In the genomic region with DNA sequence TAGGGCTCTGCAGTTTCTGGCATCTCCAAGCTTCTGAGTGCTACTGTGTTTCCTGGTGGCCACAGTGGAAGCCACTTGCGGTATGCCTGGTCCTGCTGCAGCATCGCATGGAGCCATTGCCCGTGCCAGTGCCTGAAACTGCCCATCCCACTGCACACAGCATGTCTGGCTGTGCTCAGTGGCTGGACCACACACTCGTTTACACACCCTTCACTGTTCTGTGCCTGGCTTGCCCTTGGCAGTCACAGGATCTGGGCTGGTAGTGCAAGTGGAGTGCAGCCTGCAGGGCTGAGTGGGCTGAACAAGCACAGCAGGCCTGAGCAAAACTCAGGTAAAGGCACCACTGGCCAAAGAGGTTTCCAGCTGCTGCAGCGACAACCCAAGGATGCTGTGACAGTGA, we compare ENCODE assay signal across 20 cellular contexts.
DNase-seq lines count a peak whose midpoint lies in the region; ATAC-seq, FAIRE-seq and TF ChIP-seq lines count a peak whose summit lies in the region.
"Had no signal": no experiment of that assay in that cellular context is flagged by ENCODE, and none has a peak within 500 bp of the region (broad histone marks: within the 10 kb centered on the region; RNA-seq: fewer than 3 reads in every experiment).

No MANE protein-coding gene starts in this region.

- POLR2A ChIA-PET in A673 (lab: Charles Lee; ENCODE audit: low non-redundant PET): no interaction called here

- intact Hi-C loops in A673 (cut with micrococcal nuclease; ENCODE audit: unreplicated experiment): no loop called here

- no peak overlapping the region for H3K4me3 ChIP-seq in mesenchymal stem cell (ENCODE audit: insufficient read depth in 1 of 2, low read depth in 1 of 2, low read length in 2 of 2)
- no peak overlapping the region for H3K4me3 ChIP-seq in A673 (ENCODE audit: low read depth, low read length, poor library complexity, severe bottlenecking)
- H3K4me3 ChIP-seq: BLaER1 treated with 17β-estradiol and CSF1 and Interleukin-3, amounts not matched to agents 10 nM and 100 nM had no signal

- peak; percentile 65 for FAIRE-seq in HTR-8/SVneo (lab: Jason Lieb, UNC)
- FAIRE-seq: GM12891, GM18507 had no signal

- H4K8ac ChIP-seq in mesenchymal stem cell (ENCODE audit: low read length): no peak overlapping the region

- H3K79me1 ChIP-seq in mesenchymal stem cell (replicated peaks; ENCODE audit: low read length, poor library complexity, severe bottlenecking): no peaks in the 10 kb centered on the region

- H3K14ac ChIP-seq in mesenchymal stem cell (ENCODE audit: low read length in 2 of 2): peak overlapping the region in 1 of 2 experiments; percentile 12

- H3K27me3 ChIP-seq in mesenchymal stem cell (ENCODE audit: control insufficient read depth in 1 of 2, insufficient read depth in 1 of 2, low read length in 2 of 2): no peaks in the 10 kb centered on the region
- H3K27me3 ChIP-seq in A673 (replicated peaks; ENCODE audit: insufficient read depth, low read depth, low read length, poor library complexity): no peaks in the 10 kb centered on the region
- H3K27me3 ChIP-seq: BE2C; BLaER1 treated with 17β-estradiol and CSF1 and Interleukin-3, amounts not matched to agents 10 nM and 100 nM had no signal

- no peak overlapping the region for H4K91ac ChIP-seq in mesenchymal stem cell (ENCODE audit: low read length)

- no peak for ATAC-seq in GM21786 (IDR thresholded peaks at IDR 0.05; ENCODE audit: unreplicated experiment)

- DNase-seq in HTR-8/SVneo (ENCODE audit: insufficient read length, low spot score) (no peak), NCI-H69 (lab: John Stamatoyannopoulos, UW) (peak; percentile 14), islet precursor cell (peak; percentile 51), mesenchymal stem cell (no peak), A673 (ENCODE audit: low spot score) (no peak)
- DNase-seq: AML-193; BE2C; Calu3; CD4-positive, alpha-beta memory T cell; COR-L47; DMS53; DMS79 treated with DMSO at 0.1 percent for 48 hours; GF-D8; GOT3; H7; HCEC 1CT had no signal

- H2BK5ac ChIP-seq in mesenchymal stem cell (ENCODE audit: low read depth, low read length, poor library complexity, severe bottlenecking): no peak overlapping the region

- 87% methylated on average over 5 of the region's 5 CpGs for WGBS in mesenchymal stem cell

- no peak overlapping the region for H3K4me2 ChIP-seq in mesenchymal stem cell (ENCODE audit: low read length, poor library complexity, severe bottlenecking)
- H3K4me2 ChIP-seq: BLaER1 treated with 17β-estradiol and CSF1 and Interleukin-3, amounts not matched to agents 10 nM and 100 nM had no signal

- H3K9me3 ChIP-seq in mesenchymal stem cell (ENCODE audit: control insufficient read depth, low read length) (no peaks in the 10 kb centered on the region), A673 (ENCODE audit: low read depth, low read length, poor library complexity, severe bottlenecking) (no peaks in the 10 kb centered on the region)
- H3K9me3 ChIP-seq: BE2C; BLaER1 treated with 17β-estradiol and CSF1 and Interleukin-3, amounts not matched to agents 10 nM and 100 nM had no signal

- H3K36me3 ChIP-seq in mesenchymal stem cell (ENCODE audit: control insufficient read depth in 1 of 2, insufficient read depth in 2 of 2, low read depth in 1 of 2, low read length in 2 of 2) (no peaks in the 10 kb centered on the region), A673 (ENCODE audit: insufficient read depth, low read length, poor library complexity, severe bottlenecking) (no peaks in the 10 kb centered on the region)
- H3K36me3 ChIP-seq: BE2C; BLaER1 treated with 17β-estradiol and CSF1 and Interleukin-3, amounts not matched to agents 10 nM and 100 nM had no signal

- H3K27ac ChIP-seq in mesenchymal stem cell (ENCODE audit: low read length, poor library complexity, severe bottlenecking) (no peak overlapping the region), A673 (ENCODE audit: low read depth, low read length, poor library complexity, severe bottlenecking) (no peak overlapping the region)
- H3K27ac ChIP-seq: BLaER1 treated with 17β-estradiol and CSF1 and Interleukin-3, amounts not matched to agents 10 nM and 100 nM had no signal

- peak overlapping the region in 1 of 2 experiments; percentile 31 for H3K18ac ChIP-seq in mesenchymal stem cell (ENCODE audit: low read depth in 1 of 2, low read length in 2 of 2)

- no peak overlapping the region for H2AFZ ChIP-seq in mesenchymal stem cell (ENCODE audit: low read depth, low read length)

- no peak for TF ChIP-seq CTCF in A673 (conservative IDR thresholded peaks at IDR 0.05; ENCODE audit: low read depth, low read length)

- H2BK12ac ChIP-seq in mesenchymal stem cell (ENCODE audit: low read length in 2 of 2): peak overlapping the region in 1 of 2 experiments; percentile 0

- H3K23ac ChIP-seq in mesenchymal stem cell (ENCODE audit: low read length in 2 of 2): no peak overlapping the region

- no TSS peak for BruUV-seq in A673 (replicated peaks; lab: Mats Ljungman, UMichigan)

- no peak overlapping the region for H2AK5ac ChIP-seq in mesenchymal stem cell (ENCODE audit: low read length, severe bottlenecking)

- no peak overlapping the region for H2BK120ac ChIP-seq in mesenchymal stem cell (ENCODE audit: low read depth, low read length)

- CTCF ChIA-PET in A673 (lab: Charles Lee): no interaction called here

- H3K4me1 ChIP-seq in mesenchymal stem cell (ENCODE audit: control insufficient read depth, insufficient read depth, low read depth, low read length) (peaks cover 3% of the 10 kb centered on the region), A673 (ENCODE audit: insufficient read depth, low read length, poor library complexity, severe bottlenecking) (no peaks in the 10 kb centered on the region)
- H3K4me1 ChIP-seq: BE2C; BLaER1 treated with 17β-estradiol and CSF1 and Interleukin-3, amounts not matched to agents 10 nM and 100 nM had no signal

- H2BK15ac ChIP-seq in mesenchymal stem cell (ENCODE audit: low read depth, poor library complexity, severe bottlenecking): no peak overlapping the region

- H3K4ac ChIP-seq in mesenchymal stem cell (ENCODE audit: low read depth in 1 of 2, low read length in 2 of 2): no peak overlapping the region

- H3K9ac ChIP-seq in mesenchymal stem cell (ENCODE audit: low read length): no peak overlapping the region
- H3K9ac ChIP-seq: BLaER1 treated with 17β-estradiol and CSF1 and Interleukin-3, amounts not matched to agents 10 nM and 100 nM had no signal

Comparison
In these comparisons a context has a peak if more than half of its experiments do, and no peak if none do; other contexts are left out.
1. DNase-seq: peak in NCI-H69 (single experiment) and islet precursor cell (single experiment); none in HTR-8/SVneo (single experiment), mesenchymal stem cell (single experiment) and A673 (single experiment).